In genomic region chr2:232207174-232207573, GRCh38 we compare ENCODE assay signal across 28 cellular contexts.
"Had no signal": no experiment of that assay in that cellular context is flagged by ENCODE, and none has a peak within 500 bp of the region (broad histone marks: within the 10 kb centered on the region; RNA-seq: fewer than 3 reads in every experiment).

No MANE protein-coding gene starts in this region.

- H3K27me3 Mint-ChIP-seq: naive thymus-derived CD8-positive, alpha-beta T cell; stimulated activated naive B cell treated with anti-CD40 and anti-IgM and Interleukin-4, amounts not matched to agents 10 μg/mL and 1 μg/mL and 100 μg/mL, for 72 hours had no signal

- H3K9ac ChIP-seq: neural progenitor cell, parathyroid adenoma had no signal

- H3K9me3 Mint-ChIP-seq: naive thymus-derived CD8-positive, alpha-beta T cell; nephron; neural progenitor cell; stimulated activated naive B cell treated with anti-CD40 and anti-IgM and Interleukin-4, amounts not matched to agents 10 μg/mL and 1 μg/mL and 100 μg/mL, for 72 hours had no signal

- H3K9me3 ChIP-seq: left lung, lower lobe of right lung, neutrophil, stomach, testis, thyroid gland, transverse colon, upper lobe of left lung had no signal

- H3K27ac ChIP-seq: left lung, lower lobe of right lung, neural progenitor cell, neutrophil, parathyroid adenoma, skin epidermis, stomach, testis, thyroid gland, transverse colon, upper lobe of left lung had no signal

- H3K27me3 ChIP-seq: left lung, neural progenitor cell, neutrophil, stomach, testis, thyroid gland, transverse colon, upper lobe of left lung had no signal

- DNase-seq: hippocampal formation; kidney glomerular epithelial cell; left colon; left lung; lower lobe of right lung; mammary epithelial cell; mesenchymal stem cell; naive thymus-derived CD8-positive, alpha-beta T cell; occipital lobe; right cardiac atrium; stimulated activated CD4-positive, alpha-beta T cell treated with anti-CD3 and anti-CD28 coated beads, Interleukin-12 subunit alpha, Interleukin-12 subunit beta, amount 100 ng/mL, for 4 hours; stimulated activated CD4-positive, alpha-beta T cell treated with anti-CD3 and anti-CD28 coated beads, Interleukin-15, amount 100 ng/mL, for 24 hours; stimulated activated CD4-positive, alpha-beta T cell treated with anti-CD3 and anti-CD28 coated beads, Interleukin-2, amount 100 ng/mL, for 24 hours; stimulated activated CD4-positive, alpha-beta T cell treated with anti-CD3 and anti-CD28 coated beads, Interleukin-4, amount 100 ng/mL, for 1 hour; stimulated activated naive B cell treated with anti-CD40 and anti-IgM and Interleukin-4, amounts not matched to agents 10 μg/mL and 1 μg/mL and 100 μg/mL, for 72 hours; stimulated activated naive CD8-positive, alpha-beta T cell treated with anti-CD3 and anti-CD28 coated beads, Interleukin-15, Interleukin-2, amounts not matched to agents 100 U/mL and 50 U/mL, for 24 hours; stomach; testis; transverse colon; upper lobe of left lung had no signal

- H3K4me3 ChIP-seq: left lung, lower lobe of right lung, neural progenitor cell, skin epidermis, stomach, testis, thyroid gland, transverse colon, upper lobe of left lung had no signal

- H2AFZ ChIP-seq: neural progenitor cell, parathyroid adenoma had no signal

- ATAC-seq: left colon; left lung; lower lobe of right lung; naive thymus-derived CD8-positive, alpha-beta T cell; right cardiac atrium; sciatic nerve; stimulated activated naive B cell treated with anti-CD40 and anti-IgM and Interleukin-4, amounts not matched to agents 10 μg/mL and 1 μg/mL and 100 μg/mL, for 72 hours; stimulated activated naive CD8-positive, alpha-beta T cell treated with anti-CD3 and anti-CD28 coated beads, Interleukin-15, Interleukin-2, amounts not matched to agents 100 U/mL and 50 U/mL, for 24 hours had no signal

- H3K27ac Mint-ChIP-seq: nephron; neural progenitor cell; stimulated activated naive B cell treated with anti-CD40 and anti-IgM and Interleukin-4, amounts not matched to agents 10 μg/mL and 1 μg/mL and 100 μg/mL, for 72 hours had no signal

- H3K36me3 ChIP-seq: neural progenitor cell, neutrophil, thyroid gland, transverse colon had no signal

- H3K4me3 Mint-ChIP-seq: naive thymus-derived CD8-positive, alpha-beta T cell; nephron; neural progenitor cell; stimulated activated naive B cell treated with anti-CD40 and anti-IgM and Interleukin-4, amounts not matched to agents 10 μg/mL and 1 μg/mL and 100 μg/mL, for 72 hours had no signal

- H3K4me1 ChIP-seq: left lung, lower lobe of right lung had no signal

- FAIRE-seq: keratinocyte had no signal

- H3K4me2 ChIP-seq: neural progenitor cell had no signal
